Comparison of ENCODE assay signal across 18 cellular contexts in the genomic region with DNA sequence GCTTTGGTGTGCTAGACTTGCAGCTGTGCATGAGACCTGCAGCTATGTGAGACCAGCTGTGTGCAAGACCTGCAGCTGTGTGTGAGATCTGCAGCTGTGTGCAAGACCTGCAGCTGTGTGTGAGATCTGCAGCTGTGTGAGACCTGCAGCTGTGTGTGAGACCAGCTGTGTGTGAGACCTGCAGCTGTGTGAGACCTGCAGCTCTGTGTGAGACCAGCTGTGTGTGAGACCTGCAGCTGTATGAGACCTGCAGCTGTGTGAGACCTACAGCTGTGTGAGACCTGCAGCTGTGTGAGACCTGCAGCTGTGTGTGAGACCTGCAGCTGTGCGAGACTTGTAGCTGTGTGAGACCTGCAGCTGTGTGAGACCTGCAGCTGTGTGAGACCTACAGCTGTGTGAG. TPM values are rescaled to one million over a fixed set of nuclear protein-coding genes. Genes with fewer than 3 reads are reported as not detected.
DNase-seq lines count a peak whose midpoint lies in the region; ATAC-seq and TF ChIP-seq lines count a peak whose summit lies in the region.
"Had no signal": no experiment of that assay in that cellular context is flagged by ENCODE, and none has a peak within 500 bp of the region (broad histone marks: within the 10 kb centered on the region; RNA-seq: fewer than 3 reads in every experiment).

No MANE protein-coding gene starts in this region.

- H3K27ac ChIP-seq in HEK293 (ENCODE audit: extremely low read depth, low read depth, low read length) (no peak overlapping the region), SJCRH30 (no peak overlapping the region), mesendoderm (ENCODE audit: low read depth, low read length) (no peak overlapping the region), aorta (ENCODE audit: low read depth in 1 of 2, low read length in 2 of 2) (no peak overlapping the region)
- H3K27ac ChIP-seq: A549, C4-2B, GM23248, KMS-11, PC-9, SJSA1 had no signal

- no peak overlapping the region for H3K4ac ChIP-seq in mesendoderm (ENCODE audit: low read depth, low read length)

- no peak for ATAC-seq in aorta (ENCODE audit: low FRiP score)
- ATAC-seq: A549 had no signal

- no peak overlapping the region for H2AK5ac ChIP-seq in mesendoderm (ENCODE audit: low read length)

- no peak overlapping the region for H2BK15ac ChIP-seq in mesendoderm (replicated peaks; ENCODE audit: low read depth)

- no peak overlapping the region for H3K23ac ChIP-seq in mesendoderm (ENCODE audit: low read length)

- no peak overlapping the region for H3K9ac ChIP-seq in mesendoderm (ENCODE audit: low read length)
- H3K9ac ChIP-seq: GM23248, KMS-11 had no signal

- H3K9me3 ChIP-seq in HEK293 (ENCODE audit: control insufficient read depth, insufficient read depth, low read depth, low read length) (no peaks in the 10 kb centered on the region), SJCRH30 (replicated peaks) (no peaks in the 10 kb centered on the region), aorta (ENCODE audit: control insufficient read depth, low read length) (no peaks in the 10 kb centered on the region)
- H3K9me3 ChIP-seq: A549, SJSA1 had no signal

- CTCF ChIA-PET in HEK293 (lab: Yijun Ruan, JAX): no interaction called here

- intact Hi-C loops in aorta (cut with DNase I): no loop called here

- WGBS in mesendoderm (ENCODE audit: extremely low coverage, insufficient coverage, low lambda C conversion rate): no CpG with 5 or more reads among the region's 1 CpG
- WGBS in aorta, 2 donors: 77 to 84% methylated on average over 1 of the region's 1 CpG

- TF ChIP-seq CTCF in HEK293 (tag by site-specific recombination; IDR thresholded peaks at IDR 0.05): no peak

- H2BK120ac ChIP-seq in mesendoderm (ENCODE audit: low read depth, low read length): no peak overlapping the region

- no peak overlapping the region for H3K56ac ChIP-seq in mesendoderm (ENCODE audit: low read length)

- H2BK5ac ChIP-seq in mesendoderm (ENCODE audit: low read length): no peak overlapping the region

- no peak overlapping the region for H3K4me2 ChIP-seq in mesendoderm (ENCODE audit: low read length)
- H3K4me2 ChIP-seq: A549, KMS-11, PC-9 had no signal

- H3K4me1 ChIP-seq in HEK293 (ENCODE audit: control insufficient read depth, insufficient read depth, low read length) (peaks cover 12% of the 10 kb centered on the region), SJCRH30 (peaks cover 21% of the 10 kb centered on the region), mesendoderm (ENCODE audit: control insufficient read depth, low read depth, low read length) (peaks cover 10% of the 10 kb centered on the region), aorta (ENCODE audit: control insufficient read depth in 1 of 2, insufficient read depth in 2 of 2, low read length in 2 of 2) (no peaks in the 10 kb centered on the region)

- H3K4me3 ChIP-seq in HEK293 (ENCODE audit: low read depth, low read length) (no peak overlapping the region), SJCRH30 (no peak overlapping the region), mesendoderm (ENCODE audit: low read length) (no peak overlapping the region), aorta (ENCODE audit: low read length in 2 of 2) (no peak overlapping the region)
- H3K4me3 ChIP-seq: A549, GM23248, PC-9, SJSA1 had no signal

- peaks cover 18% of the 10 kb centered on the region for H3K79me1 ChIP-seq in mesendoderm (ENCODE audit: low read length)

- peaks cover 16% of the 10 kb centered on the region for H3K79me2 ChIP-seq in mesendoderm (ENCODE audit: control insufficient read depth, insufficient read depth, low read length)

- POLR2A ChIA-PET in HEK293 (lab: Yijun Ruan, JAX): interaction anchor here (0.8 kb wide), 1 partner anchor 9 kb away, joined by 3 read pairs; no protein-coding TSS in a partner anchor

- H4K5ac ChIP-seq in mesendoderm (ENCODE audit: low read length): no peak overlapping the region

- H4K8ac ChIP-seq in mesendoderm (ENCODE audit: low read depth, low read length): no peak overlapping the region

- H3K27me3 ChIP-seq in SJCRH30 (no peaks in the 10 kb centered on the region), mesendoderm (ENCODE audit: insufficient read depth, low read length, poor library complexity) (no peaks in the 10 kb centered on the region), aorta (ENCODE audit: control insufficient read depth in 1 of 2, insufficient read depth in 2 of 2, low read length in 1 of 2) (no peaks in the 10 kb centered on the region)
- H3K27me3 ChIP-seq: SJSA1 had no signal

- peaks cover 19 to 73% of the 10 kb centered on the region in 2 experiments for H3K36me3 ChIP-seq in HEK293 (ENCODE audit: control insufficient read depth in 2 of 2, insufficient read depth in 1 of 2, low read length in 2 of 2)
- H3K36me3 ChIP-seq in SJCRH30: peaks cover 65% of the 10 kb centered on the region
- peaks cover 11% of the 10 kb centered on the region for H3K36me3 ChIP-seq in mesendoderm (ENCODE audit: control insufficient read depth, insufficient read depth, low read length)
- peaks cover 3 to 6% of the 10 kb centered on the region in 2 donors for H3K36me3 ChIP-seq in aorta (ENCODE audit: control insufficient read depth in 1 of 2, insufficient read depth in 2 of 2, low read length in 1 of 2)

- DNase-seq in COLO668 (lab: John Stamatoyannopoulos, UW; ENCODE audit: unreplicated experiment) (peak; percentile 46), SJCRH30 (peak; percentile 25 to 29), mesendoderm (peak; percentile 50), aorta (no peak), NCI-H69 (lab: John Stamatoyannopoulos, UW) (no peak), amygdala (lab: John Stamatoyannopoulos, UW) (no peak)
- DNase-seq in activated naive CD4-positive, alpha-beta T cell treated with Interleukin-2 at 50 U/mL for 16 hours: no peak
- DNase-seq: DMS 273 treated with DMSO at 0.1 percent for 48 hours, GM23248, NCI-H187 treated with DMSO at 0.1 percent for 48 hours, NCI-H446 treated with DMSO at 0.1 percent for 48 hours, NCI-H774, PC-9 had no signal

- no peak overlapping the region for H3K18ac ChIP-seq in mesendoderm (ENCODE audit: low read length)

TF ChIP-seq in HEK293, 187 proteins besides CTCF, POLR2A, EP300 and RAD21:
- no peak for TF ChIP-seq ZNF544 (tag by site-specific recombination; IDR thresholded peaks at IDR 0.05)
- TF ChIP-seq ZIC2 (tag by site-specific recombination; IDR thresholded peaks at IDR 0.05): peak; percentile 67
- no peak for TF ChIP-seq ZNF221 (tag by site-specific recombination; IDR thresholded peaks at IDR 0.05; ENCODE audit: borderline replicate concordance)

RNA-seq across cellular contexts. Expression of a gene that starts 6.7 kb away (rescaled TPM):
- 21.4 and 25.9 TPM in 2 replicates for total RNA-seq in SJCRH30 (2014; rRNA removed; shearing (Covaris generic))
- polyA plus RNA-seq in mesendoderm (2013, experiment 1 of 2): 12.4 TPM
- 12.0 TPM for polyA plus RNA-seq in mesendoderm (2013, experiment 2 of 2)
- 10 to 100 TPM; 16.3 to 28.2 TPM for total RNA-seq in aorta
- 10 to 100 TPM in 1 of 2 donors, 1 to 10 TPM in 1; 7.4 to 16.9 TPM for polyA plus RNA-seq in aorta

RNA-seq across cellular contexts. Expression of a gene that starts 43.9 kb away (rescaled TPM):
- 1.9 and 2.2 TPM in 2 replicates for total RNA-seq in SJCRH30 (2014; rRNA removed; shearing (Covaris generic))
- polyA plus RNA-seq in mesendoderm (2013, experiment 1 of 2): 0.93 TPM
- polyA plus RNA-seq in mesendoderm (2013, experiment 2 of 2): 1.2 TPM
- total RNA-seq in aorta: 10 to 100 TPM in 1 of 2 donors, 1 to 10 TPM in 1; 2.4 to 10.8 TPM
- 1 to 10 TPM; 2.0 to 3.9 TPM for polyA plus RNA-seq in aorta

Comparison
In these comparisons a context has a peak if more than half of its experiments do, and no peak if none do; other contexts are left out.
1. DNase-seq: peak in COLO668 (single experiment), SJCRH30 (2 of 2) and mesendoderm (single experiment); none in activated naive CD4-positive, alpha-beta T cell treated with Interleukin-2 at 50 U/mL for 16 hours (single experiment), aorta (0 of 2), NCI-H69 (single experiment) and amygdala (0 of 56).